In the genomic region with DNA sequence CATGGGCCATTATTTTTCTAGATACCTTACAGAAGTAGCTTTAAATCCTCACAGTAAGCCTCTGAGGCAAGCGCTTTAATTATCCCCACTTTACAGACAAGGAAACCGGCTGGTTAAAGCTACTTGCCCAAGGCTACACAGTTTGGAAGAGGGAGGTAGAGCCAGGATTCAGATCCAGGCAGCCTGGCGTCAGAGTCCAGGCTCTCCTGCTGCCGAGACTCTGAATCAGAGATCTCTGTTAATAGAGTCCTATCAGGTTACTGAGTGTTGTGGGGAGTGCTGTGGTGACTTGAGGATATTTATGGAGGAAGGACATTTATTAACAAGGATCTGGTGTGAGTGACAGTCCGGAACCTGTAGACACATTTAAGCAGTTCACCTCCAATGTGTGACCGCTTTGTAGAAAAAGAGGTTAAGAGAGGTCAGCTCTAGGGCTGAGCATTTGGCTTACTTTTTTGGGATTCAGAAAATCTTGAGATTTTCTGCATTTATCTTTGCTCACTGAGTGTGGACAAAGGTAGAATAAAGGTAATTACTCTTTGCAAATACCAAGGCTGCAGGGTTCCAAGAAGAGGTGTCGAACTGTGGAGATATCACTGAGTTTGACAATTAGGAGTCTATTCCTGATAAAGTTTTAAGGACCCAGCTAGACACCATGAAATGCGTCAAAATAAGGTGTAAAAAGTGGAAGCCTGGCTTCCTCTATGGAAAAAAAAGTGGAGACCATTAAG, we compare ENCODE assay signal across 10 cellular contexts. TPM values are rescaled to one million over a fixed set of nuclear protein-coding genes. Genes with fewer than 3 reads are reported as not detected.
DNase-seq lines count a peak whose midpoint lies in the region; ATAC-seq and TF ChIP-seq lines count a peak whose summit lies in the region.
"Had no signal": no experiment of that assay in that cellular context is flagged by ENCODE, and none has a peak within 500 bp of the region (broad histone marks: within the 10 kb centered on the region; RNA-seq: fewer than 3 reads in every experiment).

No MANE protein-coding gene starts in this region.

- peaks cover 16% of the 10 kb centered on the region for H3K36me3 Mint-ChIP-seq in activated naive CD8-positive, alpha-beta T cell treated with anti-CD3 and anti-CD28 coated beads for 36 hours
- H3K36me3 Mint-ChIP-seq in neural crest cell (ENCODE audit: low read depth), result no peaks in the 10 kb centered on the region

- DNase-seq in DMS53 (lab: John Stamatoyannopoulos, UW) (peak; percentile 41), DMS53 treated with DMSO at 0.1 percent for 48 hours (lab: John Stamatoyannopoulos, UW; ENCODE audit: unreplicated experiment) (no peak), neural crest cell (ENCODE audit: low read depth, low spot score) (no peak), NCI-H2081 (lab: John Stamatoyannopoulos, UW) (no peak)
- DNase-seq in activated naive CD8-positive, alpha-beta T cell treated with anti-CD3 and anti-CD28 coated beads for 36 hours, result no peak
- DNase-seq in central memory CD4-positive, alpha-beta T cell, result no peak
- DNase-seq: 8988T, NCI-H446 had no signal

- no peak for ATAC-seq in GM21526 (IDR thresholded peaks at IDR 0.05; ENCODE audit: low FRiP score, unreplicated experiment)

- H3K9ac ChIP-seq in HUES6 (ENCODE audit: low read length), result no peak overlapping the region

- peak overlapping the region; percentile 100 for H3K4me3 ChIP-seq in HUES6 (ENCODE audit: low read depth, low read length)

- TF ChIP-seq CTCF in neural crest cell (conservative IDR thresholded peaks at IDR 0.05), result no peak

- H3K9me3 Mint-ChIP-seq in activated naive CD8-positive, alpha-beta T cell treated with anti-CD3 and anti-CD28 coated beads for 36 hours, result no peaks in the 10 kb centered on the region
- no peaks in the 10 kb centered on the region for H3K9me3 Mint-ChIP-seq in neural crest cell

- peaks cover 17% of the 10 kb centered on the region for H3K36me3 ChIP-seq in HUES6 (ENCODE audit: control insufficient read depth, insufficient read depth, low read length)

- H3K9me3 ChIP-seq in HUES6 (ENCODE audit: control insufficient read depth, insufficient read depth, low read depth, low read length), result no peaks in the 10 kb centered on the region

- peak overlapping the region; percentile 92 for H3K4me3 Mint-ChIP-seq in activated naive CD8-positive, alpha-beta T cell treated with anti-CD3 and anti-CD28 coated beads for 36 hours
- H3K4me3 Mint-ChIP-seq in neural crest cell, result no peak overlapping the region

- H3K4me1 ChIP-seq in HUES6 (ENCODE audit: control insufficient read depth, insufficient read depth, low read length), result peaks cover 19% of the 10 kb centered on the region; the same call in 1 of the 2 replicates

- H3K27me3 ChIP-seq in HUES6 (ENCODE audit: control insufficient read depth, insufficient read depth, low read length), result no peaks in the 10 kb centered on the region

- no peak overlapping the region for H3K27ac ChIP-seq in HUES6 (ENCODE audit: low read depth, low read length)

- H3K27ac Mint-ChIP-seq in activated naive CD8-positive, alpha-beta T cell treated with anti-CD3 and anti-CD28 coated beads for 36 hours, result peak overlapping the region; percentile 94
- peak overlapping the region; percentile 90 for H3K27ac Mint-ChIP-seq in neural crest cell (ENCODE audit: unreplicated experiment)

- H3K27me3 Mint-ChIP-seq in activated naive CD8-positive, alpha-beta T cell treated with anti-CD3 and anti-CD28 coated beads for 36 hours, result peaks cover 4% of the 10 kb centered on the region
- H3K27me3 Mint-ChIP-seq in neural crest cell (ENCODE audit: low read depth), result no peaks in the 10 kb centered on the region

- H3K4me1 Mint-ChIP-seq in activated naive CD8-positive, alpha-beta T cell treated with anti-CD3 and anti-CD28 coated beads for 36 hours, result peaks cover 26% of the 10 kb centered on the region
- peaks cover 19% of the 10 kb centered on the region for H3K4me1 Mint-ChIP-seq in neural crest cell

RNA-seq across cellular contexts. Expression of gene CEP192, which starts 1.6 kb away (rescaled TPM):
- 10 to 100 TPM; 26.2 to 27.5 TPM for total RNA-seq in activated naive CD8-positive, alpha-beta T cell treated with anti-CD3 and anti-CD28 coated beads for 36 hours
- total RNA-seq in neural crest cell, result 39.6 and 39.9 TPM in 2 replicates

RNA-seq across cellular contexts. Expression of gene SEH1L, which starts 41.8 kb away (rescaled TPM):
- total RNA-seq in activated naive CD8-positive, alpha-beta T cell treated with anti-CD3 and anti-CD28 coated beads for 36 hours, result 100 to 1,000 TPM; 146 to 155 TPM
- 64.2 and 74.5 TPM in 2 replicates for total RNA-seq in neural crest cell
